Comparison of ENCODE assay signal across 15 cellular contexts in genomic region chr2:25401307-25402021, GRCh38. TPM values are rescaled to one million over a fixed set of nuclear protein-coding genes. Genes with fewer than 3 reads are reported as not detected.
A peak's percentile ranks its signal among the peaks of the same experiment; 100 is the strongest.
DNase-seq lines count a peak whose midpoint lies in the region; FAIRE-seq and TF ChIP-seq lines count a peak whose summit lies in the region.
"Had no signal": no experiment of that assay in that cellular context is flagged by ENCODE, and none has a peak within 500 bp of the region (broad histone marks: within the 10 kb centered on the region; RNA-seq: fewer than 3 reads in every experiment).

No MANE protein-coding gene starts in this region.

- 79 to 87% (median 84%) methylated on average over 7 of the region's 7 CpGs for WGBS in small intestine, 3 donors

- DNase-seq in DMS153 (lab: John Stamatoyannopoulos, UW) (peak; percentile 65), MM.1S (no peak), NCI-H2227 (lab: John Stamatoyannopoulos, UW; ENCODE audit: unreplicated experiment) (peak; percentile 62), cerebellar nuclear complex (lab: John Stamatoyannopoulos, UW) (peak; percentile 60 to 85), SW480 (ENCODE audit: low spot score) (no peak), A172 (ENCODE audit: low spot score) (no peak), SKM-1 treated with dmso at 0.1 percent for 144 hours (lab: John Stamatoyannopoulos, UW; ENCODE audit: unreplicated experiment) (no peak), small intestine (no peak)
- DNase-seq: activated gamma-delta T cell; CD8-positive, alpha-beta memory T cell; midbrain; stimulated activated CD4-positive, alpha-beta T cell treated with anti-CD3 and anti-CD28 coated beads, Interleukin-2, amount 100 ng/mL, for 24 hours; stimulated activated naive CD8-positive, alpha-beta T cell treated with anti-CD3 and anti-CD28 coated beads, Interleukin-15, amount 100 ng/mL, for 72 hours; T-cell had no signal

- H3K9me3 ChIP-seq in MM.1S (replicated peaks; ENCODE audit: insufficient read depth, low read length) = no peaks in the 10 kb centered on the region
- H3K9me3 ChIP-seq in small intestine (ENCODE audit: control insufficient read depth, low read depth) = no peaks in the 10 kb centered on the region
- H3K9me3 ChIP-seq: prostate gland had no signal

- peaks cover 26% of the 10 kb centered on the region for H3F3A ChIP-seq in MM.1S (ENCODE audit: insufficient read depth, low read length)

- no peaks in the 10 kb centered on the region for H3K9me2 ChIP-seq in MM.1S (replicated peaks; ENCODE audit: insufficient read depth, low read length)

- TF ChIP-seq CTCF in MM.1S (IDR thresholded peaks at IDR 0.05; ENCODE audit: low read length) = no peak

- H2AFZ ChIP-seq in MM.1S (ENCODE audit: low read length) = peak overlapping the region; percentile 15; the same call in 1 of the 2 replicates

- FAIRE-seq in small intestine (lab: Jason Lieb, UNC) = no peak

- H3K36me3 ChIP-seq in MM.1S (replicated peaks; ENCODE audit: insufficient read depth, low read length) = no peaks in the 10 kb centered on the region
- H3K36me3 ChIP-seq in small intestine (ENCODE audit: control insufficient read depth in 2 of 2, insufficient read depth in 2 of 2, low read length in 2 of 2) = no peaks in the 10 kb centered on the region
- H3K36me3 ChIP-seq: prostate gland had no signal

- H3K9ac ChIP-seq in MM.1S (ENCODE audit: low read length) = peak overlapping the region; percentile 61

- no peaks in the 10 kb centered on the region for H3K79me2 ChIP-seq in MM.1S (ENCODE audit: low read length)

- no peak overlapping the region for H3K4me3 ChIP-seq in MM.1S (ENCODE audit: low read length)
- H3K4me3 ChIP-seq in small intestine (ENCODE audit: low read depth in 1 of 2, low read length in 2 of 2) = no peak overlapping the region
- H3K4me3 ChIP-seq: prostate gland had no signal

- H3K27me3 ChIP-seq in MM.1S (replicated peaks; ENCODE audit: insufficient read depth, low read length) = no peaks in the 10 kb centered on the region
- no peaks in the 10 kb centered on the region for H3K27me3 ChIP-seq in small intestine (ENCODE audit: control insufficient read depth in 2 of 2, insufficient read depth in 2 of 2, low read length in 2 of 2)

- H3K4me1 ChIP-seq in MM.1S (ENCODE audit: low read length) (peaks cover 36% of the 10 kb centered on the region), small intestine (ENCODE audit: control insufficient read depth in 2 of 2, insufficient read depth in 1 of 2, low read depth in 1 of 2, low read length in 1 of 2) (no peaks in the 10 kb centered on the region)

- H4K20me1 ChIP-seq in MM.1S (ENCODE audit: insufficient read depth, low read length) = no peaks in the 10 kb centered on the region

- peak overlapping the region; percentile 98 for H3K27ac ChIP-seq in MM.1S (ENCODE audit: low read length)
- peak overlapping the region in 1 of 2 donors; percentile 40 for H3K27ac ChIP-seq in small intestine (ENCODE audit: low read depth in 1 of 2, low read length in 1 of 2)
- H3K27ac ChIP-seq: prostate gland had no signal

- peak overlapping the region; percentile 46 for H3K4me2 ChIP-seq in MM.1S (ENCODE audit: low read depth, low read length)

RNA-seq across cellular contexts. Expression of gene DNMT3A, which starts 59.7 kb away (rescaled TPM):
- 4.5 and 6.8 TPM in 2 replicates for total RNA-seq in A172 (2014; rRNA removed; shearing (Covaris generic))
- polyA plus RNA-seq in small intestine = 10 to 100 TPM in 1 of 3 donors, 1 to 10 TPM in 2; 3.4 to 14.8 (median 4.6) TPM

Comparison
In these comparisons a context has a peak if more than half of its experiments do, and no peak if none do; other contexts are left out.
1. DNase-seq: peak in DMS153 (single experiment), NCI-H2227 (single experiment) and cerebellar nuclear complex (2 of 2); none in MM.1S (single experiment), SW480 (single experiment), A172 (single experiment), SKM-1 treated with dmso at 0.1 percent for 144 hours (single experiment) and small intestine (single experiment).